ENCODE assay signal across 15 cellular contexts in the genomic region with DNA sequence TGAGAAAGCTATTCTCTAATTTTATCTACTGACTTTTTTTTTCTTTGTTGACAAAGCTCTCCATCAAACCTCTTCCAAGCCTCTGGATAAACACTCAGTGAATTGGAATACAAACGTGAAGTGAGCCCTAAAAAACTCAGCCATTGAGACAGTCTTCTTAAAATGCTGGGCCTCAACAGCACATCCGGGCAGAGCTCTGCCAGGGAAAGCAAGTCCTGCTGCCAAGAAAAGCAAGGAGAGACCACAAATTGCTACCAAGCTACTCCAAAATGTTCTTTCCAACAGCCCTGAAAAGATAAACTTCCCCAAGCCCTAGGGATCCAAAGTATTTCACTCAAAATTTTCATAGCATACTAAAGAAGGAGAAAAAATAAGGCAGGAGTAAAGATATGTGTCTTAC. TPM values are rescaled to one million over a fixed set of nuclear protein-coding genes. Genes with fewer than 3 reads are reported as not detected.
DNase-seq lines count a peak whose midpoint lies in the region; ATAC-seq lines count a peak whose summit lies in the region.
"Had no signal": no experiment of that assay in that cellular context is flagged by ENCODE, and none has a peak within 500 bp of the region (broad histone marks: within the 10 kb centered on the region; RNA-seq: fewer than 3 reads in every experiment).

No MANE protein-coding gene starts in this region.

- H3K36me3 Mint-ChIP-seq in activated CD4-positive, alpha-beta T cell treated with anti-CD3 and anti-CD28 coated beads for 36 hours (ENCODE audit: low read depth): no peaks in the 10 kb centered on the region
- H3K36me3 Mint-ChIP-seq: activated naive CD4-positive, alpha-beta T cell treated with anti-CD3 and anti-CD28 coated beads, Interleukin-2, amount 50 U/mL, for 24 hours had no signal

- no peak for ATAC-seq in HG02642 (IDR thresholded peaks at IDR 0.05; ENCODE audit: poor library complexity, unreplicated experiment)
- ATAC-seq in activated CD4-positive, alpha-beta T cell treated with anti-CD3 and anti-CD28 coated beads for 36 hours: no peak
- ATAC-seq in HG02678 (IDR thresholded peaks at IDR 0.05; ENCODE audit: unreplicated experiment): no peak
- ATAC-seq: HCT116; stimulated activated naive CD8-positive, alpha-beta T cell treated with anti-CD3 and anti-CD28 coated beads, Interleukin-15, Interleukin-2, amounts not matched to agents 100 U/mL and 50 U/mL, for 24 hours had no signal

- H3K27ac ChIP-seq in caudate nucleus (ENCODE audit: low read depth, low read length): peak overlapping the region; percentile 68
- H3K27ac ChIP-seq: BLaER1 treated with 17β-estradiol and CSF1 and Interleukin-3, amounts not matched to agents 10 nM and 100 nM had no signal

- H3K4me1 Mint-ChIP-seq in activated CD4-positive, alpha-beta T cell treated with anti-CD3 and anti-CD28 coated beads for 36 hours: no peaks in the 10 kb centered on the region
- H3K4me1 Mint-ChIP-seq: activated naive CD4-positive, alpha-beta T cell treated with anti-CD3 and anti-CD28 coated beads, Interleukin-2, amount 50 U/mL, for 24 hours; neural crest cell had no signal

- POLR2A ChIA-PET in activated CD4-positive, alpha-beta T cell treated with anti-CD3 and anti-CD28 coated beads for 36 hours (lab: Charles Lee): no interaction called here

- no peak overlapping the region for H3K27ac Mint-ChIP-seq in activated CD4-positive, alpha-beta T cell treated with anti-CD3 and anti-CD28 coated beads for 36 hours
- H3K27ac Mint-ChIP-seq: activated naive CD4-positive, alpha-beta T cell treated with anti-CD3 and anti-CD28 coated beads, Interleukin-2, amount 50 U/mL, for 24 hours had no signal

- DNase-seq in AG08396 (ENCODE audit: low spot score) (peak; percentile 39), NCI-H1092 (lab: John Stamatoyannopoulos, UW) (peak; percentile 14), caudate nucleus (lab: John Stamatoyannopoulos, UW) (peak in 18 of 61 donors; percentile 7 to 74 (median 26)), medulla oblongata (ENCODE audit: extremely low spot score) (peak; percentile 71), SHP77 (lab: John Stamatoyannopoulos, UW) (no peak)
- no peak for DNase-seq in activated CD4-positive, alpha-beta T cell treated with anti-CD3 and anti-CD28 coated beads for 36 hours
- DNase-seq: activated CD4-positive, alpha-beta T cell treated with anti-CD3 and anti-CD28 coated beads for 1 hour; NCI-H524 treated with DMSO at 0.1 percent for 48 hours; stimulated activated naive CD8-positive, alpha-beta T cell treated with anti-CD3 and anti-CD28 coated beads, Interleukin-15, Interleukin-2, amounts not matched to agents 100 U/mL and 50 U/mL, for 24 hours had no signal

- no peaks in the 10 kb centered on the region for H3K9me3 Mint-ChIP-seq in activated CD4-positive, alpha-beta T cell treated with anti-CD3 and anti-CD28 coated beads for 36 hours (ENCODE audit: low read depth)
- H3K9me3 Mint-ChIP-seq: activated naive CD4-positive, alpha-beta T cell treated with anti-CD3 and anti-CD28 coated beads, Interleukin-2, amount 50 U/mL, for 24 hours; neural crest cell had no signal

- H3K4me3 Mint-ChIP-seq in activated CD4-positive, alpha-beta T cell treated with anti-CD3 and anti-CD28 coated beads for 36 hours: no peak overlapping the region
- H3K4me3 Mint-ChIP-seq: activated naive CD4-positive, alpha-beta T cell treated with anti-CD3 and anti-CD28 coated beads, Interleukin-2, amount 50 U/mL, for 24 hours; neural crest cell had no signal

- intact Hi-C loops in activated CD4-positive, alpha-beta T cell treated with anti-CD3 and anti-CD28 coated beads for 36 hours (cut with DNase I, micrococcal nuclease): no loop called here

- peaks cover 45% of the 10 kb centered on the region for H3K27me3 Mint-ChIP-seq in activated CD4-positive, alpha-beta T cell treated with anti-CD3 and anti-CD28 coated beads for 36 hours

- CTCF ChIA-PET in activated CD4-positive, alpha-beta T cell treated with anti-CD3 and anti-CD28 coated beads for 36 hours (lab: Charles Lee): interaction anchor here (1.0 kb wide), 1 partner anchor 61 kb away, joined by 3 read pairs; no protein-coding TSS in a partner anchor

RNA-seq across cellular contexts. Expression of a gene that starts 7.8 kb away (rescaled TPM):
- total RNA-seq in activated CD4-positive, alpha-beta T cell treated with anti-CD3 and anti-CD28 coated beads for 36 hours: not detected

Comparison
In these comparisons a context has a peak if more than half of its experiments do, and no peak if none do; other contexts are left out.
1. DNase-seq: peak in AG08396 (single experiment), NCI-H1092 (single experiment) and medulla oblongata (single experiment); none in SHP77 (0 of 2) and activated CD4-positive, alpha-beta T cell treated with anti-CD3 and anti-CD28 coated beads for 36 hours (single experiment).